In the genomic region with DNA sequence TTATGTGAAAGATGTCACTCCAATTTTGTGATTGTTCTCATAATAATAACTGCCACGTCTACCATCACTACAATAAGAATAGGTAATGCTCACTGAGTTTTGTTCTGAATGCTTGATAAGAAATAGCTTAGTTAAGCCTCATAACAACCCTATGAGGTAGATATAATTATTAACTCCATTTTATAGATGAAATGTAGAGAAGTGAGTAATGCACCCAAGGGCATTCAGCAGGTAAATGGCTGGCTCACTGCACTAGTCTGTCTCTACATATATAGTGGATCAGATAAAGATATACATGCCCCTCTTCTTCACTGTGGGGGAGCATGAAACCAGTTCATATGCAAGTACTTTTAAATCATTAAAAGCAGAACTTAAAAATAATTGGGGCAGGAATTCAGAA, we compare ENCODE assay signal across 36 cellular contexts.
"Had no signal": no experiment of that assay in that cellular context is flagged by ENCODE, and none has a peak within 500 bp of the region (broad histone marks: within the 10 kb centered on the region; RNA-seq: fewer than 3 reads in every experiment).

No MANE protein-coding gene starts in this region.

- H3K4me3 Mint-ChIP-seq: activated B cell treated with CpG ODN at 0.5 μM for 24 hours; activated CD8-positive, alpha-beta T cell treated with anti-CD3 and anti-CD28 coated beads for 36 hours; activated naive CD4-positive, alpha-beta T cell treated with anti-CD3 and anti-CD28 coated beads for 36 hours; activated naive CD4-positive, alpha-beta T cell treated with anti-CD3 and anti-CD28 coated beads, Interleukin-2, amount 50 U/mL, for 24 hours; activated naive CD8-positive, alpha-beta T cell treated with anti-CD3 and anti-CD28 coated beads for 36 hours; activated naive CD8-positive, alpha-beta T cell treated with anti-CD3 and anti-CD28 coated beads, Interleukin-2, amount 50 U/mL, for 24 hours; activated T-cell treated with anti-CD3 and anti-CD28 coated beads, Interleukin-2, amount 50 U/mL, for 4 hours; activated T-helper 1 cell treated with anti-CD3 and anti-CD28 coated beads, Interleukin-12 subunit alpha, Interleukin-12 subunit beta, Interleukin-2, Interleukin-4 antibody, amounts not matched to agents 30 ng/mL and 10 ng/mL and 1 ng/mL, durations not matched to agents 14 hours and 24 hours and 36 hours; brain; T-helper 17 cell; T-helper 2 cell treated with Interferon-gamma antibody and Interleukin-4, amounts not matched to agents 5 μg/mL and 100 μg/mL, for 36 hours had no signal

- H3K4me1 ChIP-seq: adrenal gland, breast epithelium, colonic mucosa had no signal

- H3K4me3 ChIP-seq: adrenal gland, breast epithelium, cardiac muscle cell, colonic mucosa, esophagus squamous epithelium, heart left ventricle had no signal

- H3K27ac Mint-ChIP-seq: activated B cell treated with CpG ODN at 0.5 μM for 24 hours; activated CD8-positive, alpha-beta T cell treated with anti-CD3 and anti-CD28 coated beads for 36 hours; activated naive CD4-positive, alpha-beta T cell treated with anti-CD3 and anti-CD28 coated beads for 36 hours; activated naive CD4-positive, alpha-beta T cell treated with anti-CD3 and anti-CD28 coated beads, Interleukin-2, amount 50 U/mL, for 24 hours; activated naive CD8-positive, alpha-beta T cell treated with anti-CD3 and anti-CD28 coated beads for 36 hours; activated naive CD8-positive, alpha-beta T cell treated with anti-CD3 and anti-CD28 coated beads, Interleukin-2, amount 50 U/mL, for 24 hours; activated T-helper 1 cell treated with anti-CD3 and anti-CD28 coated beads, Interleukin-12 subunit alpha, Interleukin-12 subunit beta, Interleukin-2, Interleukin-4 antibody, amounts not matched to agents 30 ng/mL and 10 ng/mL and 1 ng/mL, durations not matched to agents 14 hours and 24 hours and 36 hours; activated T-helper 2 cell treated with anti-CD3 and anti-CD28 coated beads, Interferon-gamma antibody, Interleukin-2, Interleukin-4, amounts not matched to agents 10 μg/mL and 5 μg/mL and 100 μg/mL, durations not matched to agents 14 hours and 24 hours and 36 hours; brain; T-helper 17 cell; T-helper 2 cell treated with Interferon-gamma antibody and Interleukin-4, amounts not matched to agents 5 μg/mL and 100 μg/mL, for 36 hours had no signal

- H3K9me3 Mint-ChIP-seq: activated B cell treated with CpG ODN at 0.5 μM for 24 hours; activated CD8-positive, alpha-beta T cell treated with anti-CD3 and anti-CD28 coated beads for 36 hours; activated naive CD4-positive, alpha-beta T cell treated with anti-CD3 and anti-CD28 coated beads for 36 hours; activated naive CD4-positive, alpha-beta T cell treated with anti-CD3 and anti-CD28 coated beads, Interleukin-2, amount 50 U/mL, for 24 hours; activated naive CD8-positive, alpha-beta T cell treated with anti-CD3 and anti-CD28 coated beads for 36 hours; activated naive CD8-positive, alpha-beta T cell treated with anti-CD3 and anti-CD28 coated beads, Interleukin-2, amount 50 U/mL, for 24 hours; activated T-cell treated with anti-CD3 and anti-CD28 coated beads, Interleukin-2, amount 50 U/mL, for 4 hours; activated T-helper 1 cell treated with anti-CD3 and anti-CD28 coated beads, Interleukin-12 subunit alpha, Interleukin-12 subunit beta, Interleukin-2, Interleukin-4 antibody, amounts not matched to agents 30 ng/mL and 10 ng/mL and 1 ng/mL, durations not matched to agents 14 hours and 24 hours and 36 hours; activated T-helper 2 cell treated with anti-CD3 and anti-CD28 coated beads, Interferon-gamma antibody, Interleukin-2, Interleukin-4, amounts not matched to agents 10 μg/mL and 5 μg/mL and 100 μg/mL, durations not matched to agents 14 hours and 24 hours and 36 hours; T-helper 2 cell treated with Interferon-gamma antibody and Interleukin-4, amounts not matched to agents 5 μg/mL and 100 μg/mL, for 36 hours had no signal

- H3K9me3 ChIP-seq: adrenal gland, breast epithelium, colonic mucosa, esophagus squamous epithelium, heart left ventricle had no signal

- FAIRE-seq: endometrium, endothelial cell of umbilical vein, frontal cortex had no signal

- DNase-seq: activated B cell treated with CpG ODN at 0.5 μM for 24 hours; activated CD4-positive, alpha-beta T cell treated with anti-CD3 and anti-CD28 coated beads for 48 hours; activated CD4-positive, alpha-beta T cell treated with anti-CD3 and anti-CD28 coated beads, Interleukin-2, amount 50 U/mL, for 1 hour; activated CD4-positive, alpha-beta T cell treated with anti-CD3 and anti-CD28 coated beads, Interleukin-2, amount 50 U/mL, for 48 hours; activated CD8-positive, alpha-beta memory T cell treated with anti-CD3 and anti-CD28 coated beads for 24 hours; activated CD8-positive, alpha-beta T cell treated with anti-CD3 and anti-CD28 coated beads for 36 hours; activated effector memory CD4-positive, alpha-beta T cell treated with anti-CD3 and anti-CD28 coated beads, Interleukin-2, amount 50 U/mL, for 16 hours; activated naive CD4-positive, alpha-beta T cell treated with anti-CD3 and anti-CD28 coated beads for 36 hours; activated naive CD8-positive, alpha-beta T cell treated with anti-CD3 and anti-CD28 coated beads for 36 hours; activated naive CD8-positive, alpha-beta T cell treated with anti-CD3 and anti-CD28 coated beads, Interleukin-2, amount 50 U/mL, for 24 hours; activated T-cell treated with anti-CD3 and anti-CD28 coated beads, Interleukin-2, amount 50 U/mL, for 4 hours; adrenal gland; amygdala; aorta; central memory CD4-positive, alpha-beta T cell; cerebellar nuclear complex; colonic mucosa; effector CD8-positive, alpha-beta T cell; esophagus squamous epithelium; glutamatergic neuron; heart left ventricle; T-helper 1 cell; T-helper 17 cell; T1000; WERI-Rb-1 had no signal

- H3K27me3 Mint-ChIP-seq: activated CD8-positive, alpha-beta T cell treated with anti-CD3 and anti-CD28 coated beads for 36 hours; activated naive CD8-positive, alpha-beta T cell treated with anti-CD3 and anti-CD28 coated beads for 36 hours; activated naive CD8-positive, alpha-beta T cell treated with anti-CD3 and anti-CD28 coated beads, Interleukin-2, amount 50 U/mL, for 24 hours; brain had no signal

- H3K27me3 ChIP-seq: adrenal gland, breast epithelium, cardiac muscle cell, colonic mucosa, esophagus squamous epithelium, heart left ventricle had no signal

- H3K36me3 ChIP-seq: adrenal gland, breast epithelium, cardiac muscle cell, colonic mucosa, esophagus squamous epithelium, heart left ventricle, WERI-Rb-1 had no signal

- H3K36me3 Mint-ChIP-seq: activated naive CD4-positive, alpha-beta T cell treated with anti-CD3 and anti-CD28 coated beads, Interleukin-2, amount 50 U/mL, for 24 hours; activated naive CD8-positive, alpha-beta T cell treated with anti-CD3 and anti-CD28 coated beads for 36 hours had no signal

- ATAC-seq: activated CD4-positive, CD25-positive, alpha-beta regulatory T cell treated with anti-CD3 and anti-CD28 coated beads, Interleukin-2, amount 50 U/mL, for 24 hours; activated CD8-positive, alpha-beta T cell treated with anti-CD3 and anti-CD28 coated beads for 36 hours; activated naive CD8-positive, alpha-beta T cell treated with anti-CD3 and anti-CD28 coated beads, Interleukin-2, amount 50 U/mL, for 24 hours; activated T-cell treated with anti-CD3 and anti-CD28 coated beads, Interleukin-2, amount 50 U/mL, for 4 hours; heart left ventricle; T-helper 17 cell had no signal
